Comparison of ENCODE assay signal across 1 cellular context in the genomic region with DNA sequence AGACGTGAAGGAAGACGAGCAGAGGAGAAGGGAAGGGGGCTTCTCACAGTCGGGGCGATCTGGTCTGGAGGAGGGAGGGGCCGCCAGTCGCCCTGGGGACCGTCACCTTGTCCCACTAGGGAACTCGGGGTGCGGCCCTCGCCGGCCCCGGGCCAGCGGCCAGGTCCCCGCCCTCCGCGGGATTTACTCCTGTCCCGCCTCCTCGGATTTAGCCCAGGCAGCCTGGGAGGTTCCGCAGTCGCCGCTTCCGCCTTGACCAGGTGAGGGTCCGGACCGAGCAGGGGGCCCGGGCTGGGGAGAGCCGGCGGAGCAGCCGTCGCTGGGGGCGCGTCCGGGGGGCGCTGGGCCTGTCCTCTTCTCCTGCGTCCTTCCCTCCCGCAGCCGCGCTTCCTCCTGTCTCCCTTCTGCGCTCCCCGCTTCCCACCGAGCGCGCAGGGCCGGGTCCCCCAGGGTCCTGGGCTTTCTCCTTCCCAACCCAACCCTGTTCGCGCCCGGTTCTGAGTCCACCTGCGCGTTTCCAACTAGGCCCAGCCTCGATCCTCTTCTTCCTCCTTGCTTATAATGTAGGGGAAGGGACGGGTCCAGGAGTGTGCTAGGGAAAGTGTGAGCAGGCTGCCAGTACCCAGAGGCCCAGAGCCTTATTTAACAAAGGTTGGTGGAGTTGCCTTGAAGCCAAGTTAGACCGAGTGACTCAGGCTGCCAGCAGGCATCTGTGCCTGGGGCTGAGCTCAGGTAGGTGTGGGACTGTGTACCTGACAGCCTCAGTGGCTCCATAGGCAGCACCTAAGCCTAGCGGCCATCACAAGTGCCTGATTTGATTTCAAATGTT.
TF ChIP-seq lines count a peak whose summit lies in the region.

A gene (plus strand): TSS at position 235 of the 829 bp plus-strand sequence. CDS start 1,838 bp downstream, outside the sequence.

TF ChIP-seq in A549, 52 proteins besides CTCF, POLR2A, EP300 and RAD21 (continued from another document):
- TF ChIP-seq, protein P1, sequence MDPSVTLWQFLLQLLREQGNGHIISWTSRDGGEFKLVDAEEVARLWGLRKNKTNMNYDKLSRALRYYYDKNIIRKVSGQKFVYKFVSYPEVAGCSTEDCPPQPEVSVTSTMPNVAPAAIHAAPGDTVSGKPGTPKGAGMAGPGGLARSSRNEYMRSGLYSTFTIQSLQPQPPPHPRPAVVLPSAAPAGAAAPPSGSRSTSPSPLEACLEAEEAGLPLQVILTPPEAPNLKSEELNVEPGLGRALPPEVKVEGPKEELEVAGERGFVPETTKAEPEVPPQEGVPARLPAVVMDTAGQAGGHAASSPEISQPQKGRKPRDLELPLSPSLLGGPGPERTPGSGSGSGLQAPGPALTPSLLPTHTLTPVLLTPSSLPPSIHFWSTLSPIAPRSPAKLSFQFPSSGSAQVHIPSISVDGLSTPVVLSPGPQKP (IDR thresholded peaks at IDR 0.05; ENCODE audit: low read depth, low read length): no peak
- TF ChIP-seq NFE2L2 (conservative IDR thresholded peaks at IDR 0.05; ENCODE audit: low read length) (no peak), ESRRA (IDR thresholded peaks at IDR 0.05; ENCODE audit: borderline replicate concordance, low read length) (no peak), RNF2 (IDR thresholded peaks at IDR 0.05; ENCODE audit: borderline replicate concordance, low read depth) (no peak)
